1 cellular context compared by ENCODE assay signal in the genomic region with DNA sequence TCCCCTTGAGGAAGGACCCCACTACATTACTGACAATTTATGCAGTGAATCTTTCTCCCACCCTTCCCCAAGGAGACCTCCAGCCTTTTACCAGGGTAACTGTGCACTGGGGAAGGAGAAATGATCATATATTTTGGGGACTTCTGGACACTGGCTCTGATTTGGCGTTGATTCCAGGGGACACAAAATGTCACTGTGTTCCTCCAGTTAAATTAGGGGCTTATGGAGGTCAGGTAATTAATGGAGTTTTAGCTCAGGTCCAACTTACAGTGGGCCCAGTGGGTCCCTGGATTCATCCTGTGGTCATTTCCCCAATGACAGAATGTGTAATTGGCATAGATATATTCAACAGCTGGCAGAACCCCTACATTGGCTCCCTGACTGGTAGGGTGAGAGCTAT. TPM values are rescaled to one million over a fixed set of nuclear protein-coding genes. Genes with fewer than 3 reads are reported as not detected.
"Had no signal": no experiment of that assay in that cellular context is flagged by ENCODE, and none has a peak within 500 bp of the region (broad histone marks: within the 10 kb centered on the region; RNA-seq: fewer than 3 reads in every experiment).

No MANE protein-coding gene starts in this region.

RNA-seq across cellular contexts. Expression of gene CCL4L2, which starts 8.7 kb away (rescaled TPM):
- total RNA-seq: G401 had no signal

RNA-seq across cellular contexts. Expression of gene CCL3L1, which starts 23.0 kb away (rescaled TPM):
- total RNA-seq: G401 had no signal

RNA-seq across cellular contexts. Expression of gene TBC1D3B, which starts 43.1 kb away (rescaled TPM):
- total RNA-seq: G401 had no signal

RNA-seq across cellular contexts. Expression of gene TBC1D3I, which starts 44.8 kb away (rescaled TPM):
- total RNA-seq: G401 had no signal
